ENCODE assay signal across 28 cellular contexts in the genomic region with DNA sequence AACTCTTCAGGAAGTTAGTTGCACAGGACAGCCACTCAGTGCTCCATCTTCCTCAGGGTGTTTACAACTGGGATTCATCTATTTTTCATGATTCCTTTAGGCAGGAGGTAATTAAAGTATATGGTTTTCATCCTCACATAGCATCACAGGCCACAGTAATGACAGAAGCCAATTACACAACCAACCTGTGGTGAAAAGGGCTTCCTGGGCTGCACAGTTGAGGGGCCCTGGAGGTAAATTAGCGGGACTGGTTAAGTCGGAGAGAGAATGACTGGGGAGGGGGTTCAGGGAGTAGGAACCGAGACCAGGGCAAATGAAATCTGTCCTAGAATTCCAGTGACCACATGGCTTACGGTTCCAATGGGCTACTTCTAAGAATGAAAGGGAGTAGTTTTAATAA.
"Had no signal": no experiment of that assay in that cellular context is flagged by ENCODE, and none has a peak within 500 bp of the region (broad histone marks: within the 10 kb centered on the region; RNA-seq: fewer than 3 reads in every experiment).

No MANE protein-coding gene starts in this region.

- H3K36me3 ChIP-seq: ascending aorta, WERI-Rb-1 had no signal

- H3K9me3 ChIP-seq: ascending aorta had no signal

- H3K27me3 Mint-ChIP-seq: activated CD8-positive, alpha-beta T cell treated with anti-CD3 and anti-CD28 coated beads for 36 hours; activated naive CD4-positive, alpha-beta T cell treated with anti-CD3 and anti-CD28 coated beads, Interleukin-2, amount 10 ng/mL, durations not matched to agents 7 days and 5 days; activated naive CD8-positive, alpha-beta T cell treated with anti-CD3 and anti-CD28 coated beads, Interleukin-2, amount 10 ng/mL, durations not matched to agents 7 days and 5 days; dendritic cell treated with granulocyte-macrophage colony-stimulating factor and Interleukin-4, amounts not matched to agents 40 ng/mL and 50 ng/mL, for 4 days had no signal

- H3K36me3 Mint-ChIP-seq: activated naive CD4-positive, alpha-beta T cell treated with anti-CD3 and anti-CD28 coated beads, Interleukin-2, amount 10 ng/mL, durations not matched to agents 7 days and 5 days; activated naive CD4-positive, alpha-beta T cell treated with anti-CD3 and anti-CD28 coated beads, Interleukin-2, amount 50 U/mL, for 72 hours; brain had no signal

- H3K4me3 Mint-ChIP-seq: activated B cell treated with CpG ODN at 0.5 μM for 24 hours; activated CD8-positive, alpha-beta T cell treated with anti-CD3 and anti-CD28 coated beads for 36 hours; activated naive CD4-positive, alpha-beta T cell treated with anti-CD3 and anti-CD28 coated beads, Interleukin-2, amount 10 ng/mL, durations not matched to agents 7 days and 5 days; activated naive CD8-positive, alpha-beta T cell treated with anti-CD3 and anti-CD28 coated beads, Interleukin-2, amount 10 ng/mL, durations not matched to agents 7 days and 5 days; activated T-cell treated with anti-CD3 and anti-CD28 coated beads, Interleukin-2, amount 50 U/mL, for 4 hours; brain; dendritic cell treated with granulocyte-macrophage colony-stimulating factor and Interleukin-4, amounts not matched to agents 40 ng/mL and 50 ng/mL, for 4 days; endodermal cell; T-helper 2 cell treated with Interferon-gamma antibody and Interleukin-4, amounts not matched to agents 5 μg/mL and 100 μg/mL, for 36 hours had no signal

- DNase-seq: activated B cell treated with CpG ODN at 0.5 μM for 24 hours; activated CD4-positive, alpha-beta T cell treated with anti-CD3 and anti-CD28 coated beads for 48 hours; activated CD4-positive, alpha-beta T cell treated with anti-CD3 and anti-CD28 coated beads, Interleukin-2, amount 50 U/mL, for 1 hour; activated CD4-positive, alpha-beta T cell treated with anti-CD3 and anti-CD28 coated beads, Interleukin-2, amount 50 U/mL, for 48 hours; activated CD8-positive, alpha-beta memory T cell treated with anti-CD3 and anti-CD28 coated beads for 24 hours; activated CD8-positive, alpha-beta T cell treated with anti-CD3 and anti-CD28 coated beads for 36 hours; activated gamma-delta T cell; activated naive CD4-positive, alpha-beta T cell; activated naive CD4-positive, alpha-beta T cell treated with anti-CD3 and anti-CD28 coated beads, Interleukin-2, amount 10 ng/mL, durations not matched to agents 7 days and 5 days; activated naive CD8-positive, alpha-beta T cell treated with anti-CD3 and anti-CD28 coated beads, Interleukin-2, amount 10 ng/mL, durations not matched to agents 7 days and 5 days; activated T-cell treated with anti-CD3 and anti-CD28 coated beads, Interleukin-2, amount 50 U/mL, for 4 hours; dorsolateral prefrontal cortex; effector memory CD4-positive, alpha-beta T cell; endodermal cell; foreskin fibroblast; head of caudate nucleus; hippocampal formation; T1000 had no signal

- H3K27ac ChIP-seq: ascending aorta, coronary artery, dorsolateral prefrontal cortex, WERI-Rb-1 had no signal

- H3K4me1 ChIP-seq: ascending aorta had no signal

- H3K4me1 Mint-ChIP-seq: brain had no signal

- ATAC-seq: activated CD4-positive, CD25-positive, alpha-beta regulatory T cell treated with anti-CD3 and anti-CD28 coated beads, Interleukin-2, amount 50 U/mL, for 24 hours; activated CD8-positive, alpha-beta T cell treated with anti-CD3 and anti-CD28 coated beads for 36 hours; activated naive CD4-positive, alpha-beta T cell treated with anti-CD3 and anti-CD28 coated beads, Interleukin-2, amount 50 U/mL, for 72 hours; activated T-cell treated with anti-CD3 and anti-CD28 coated beads, Interleukin-2, amount 50 U/mL, for 4 hours; esophagus mucosa had no signal

- H3K4me3 ChIP-seq: ascending aorta, coronary artery, dorsolateral prefrontal cortex had no signal

- H3K9me3 Mint-ChIP-seq: activated B cell treated with CpG ODN at 0.5 μM for 24 hours; activated CD8-positive, alpha-beta T cell treated with anti-CD3 and anti-CD28 coated beads for 36 hours; activated naive CD4-positive, alpha-beta T cell treated with anti-CD3 and anti-CD28 coated beads, Interleukin-2, amount 10 ng/mL, durations not matched to agents 7 days and 5 days; activated naive CD4-positive, alpha-beta T cell treated with anti-CD3 and anti-CD28 coated beads, Interleukin-2, amount 50 U/mL, for 72 hours; activated naive CD8-positive, alpha-beta T cell treated with anti-CD3 and anti-CD28 coated beads, Interleukin-2, amount 10 ng/mL, durations not matched to agents 7 days and 5 days; activated T-cell treated with anti-CD3 and anti-CD28 coated beads, Interleukin-2, amount 50 U/mL, for 4 hours; activated T-helper 2 cell treated with anti-CD3 and anti-CD28 coated beads, Interferon-gamma antibody, Interleukin-2, Interleukin-4, amounts not matched to agents 10 μg/mL and 5 μg/mL and 100 μg/mL, durations not matched to agents 14 hours and 24 hours and 36 hours; brain; dendritic cell treated with granulocyte-macrophage colony-stimulating factor and Interleukin-4, amounts not matched to agents 40 ng/mL and 50 ng/mL, for 4 days; endodermal cell; T-helper 2 cell treated with Interferon-gamma antibody and Interleukin-4, amounts not matched to agents 5 μg/mL and 100 μg/mL, for 36 hours had no signal

- H3K27ac Mint-ChIP-seq: activated B cell treated with CpG ODN at 0.5 μM for 24 hours; activated CD8-positive, alpha-beta T cell treated with anti-CD3 and anti-CD28 coated beads for 36 hours; activated naive CD4-positive, alpha-beta T cell treated with anti-CD3 and anti-CD28 coated beads, Interleukin-2, amount 10 ng/mL, durations not matched to agents 7 days and 5 days; activated naive CD8-positive, alpha-beta T cell treated with anti-CD3 and anti-CD28 coated beads, Interleukin-2, amount 10 ng/mL, durations not matched to agents 7 days and 5 days; activated T-helper 2 cell treated with anti-CD3 and anti-CD28 coated beads, Interferon-gamma antibody, Interleukin-2, Interleukin-4, amounts not matched to agents 10 μg/mL and 5 μg/mL and 100 μg/mL, durations not matched to agents 14 hours and 24 hours and 36 hours; brain; dendritic cell treated with granulocyte-macrophage colony-stimulating factor and Interleukin-4, amounts not matched to agents 40 ng/mL and 50 ng/mL, for 4 days; endodermal cell; T-helper 2 cell treated with Interferon-gamma antibody and Interleukin-4, amounts not matched to agents 5 μg/mL and 100 μg/mL, for 36 hours had no signal

- H3K27me3 ChIP-seq: ascending aorta, dorsolateral prefrontal cortex had no signal
